27 cellular contexts compared by ENCODE assay signal in genomic region chr12:2456122-2456812, GRCh38.
"Had no signal": no experiment of that assay in that cellular context is flagged by ENCODE, and none has a peak within 500 bp of the region (broad histone marks: within the 10 kb centered on the region; RNA-seq: fewer than 3 reads in every experiment).

No MANE protein-coding gene starts in this region.

- H3K4me3 Mint-ChIP-seq: dendritic cell treated with granulocyte-macrophage colony-stimulating factor and Interleukin-4, amounts not matched to agents 40 ng/mL and 50 ng/mL, for 4 days; effector memory CD8-positive, alpha-beta T cell; natural killer cell treated with Interleukin-12 subunit alpha and Interleukin-12 subunit beta and Interleukin-15 and Interleukin-18, amount 100 ng/mL, for 72 hours; neural progenitor cell; stimulated activated memory B cell treated with anti-CD40 and anti-IgM and Interleukin-4, amounts not matched to agents 10 μg/mL and 1 μg/mL and 100 μg/mL, for 72 hours; stimulated activated naive CD8-positive, alpha-beta T cell treated with anti-CD3 and anti-CD28 coated beads, Interleukin-15, Interleukin-2, amounts not matched to agents 100 ng/mL and 50 ng/mL, for 24 hours had no signal

- H3K27me3 ChIP-seq: esophagus squamous epithelium, gastroesophageal sphincter, hepatocyte, neural progenitor cell, right lobe of liver, spleen, vagina had no signal

- H3K36me3 ChIP-seq: esophagus squamous epithelium, neural progenitor cell, right lobe of liver, spleen, vagina had no signal

- DNase-seq: cerebellar nuclear complex; effector memory CD8-positive, alpha-beta T cell; esophagus squamous epithelium; foreskin fibroblast; glutamatergic neuron; kidney; left cardiac atrium; mesenchymal stem cell; midbrain; occipital lobe; right lobe of liver; spleen; stimulated activated CD4-positive, alpha-beta T cell treated with anti-CD3 and anti-CD28 coated beads, Interleukin-15, amount 100 ng/mL, for 24 hours; stimulated activated CD4-positive, alpha-beta T cell treated with anti-CD3 and anti-CD28 coated beads, Interleukin-1b, Interleukin-23, amount 100 ng/mL, for 48 hours; stimulated activated CD4-positive, alpha-beta T cell treated with anti-CD3 and anti-CD28 coated beads, Interleukin-4, amount 100 ng/mL, for 24 hours; trophoblast cell had no signal

- H3K36me3 Mint-ChIP-seq: natural killer cell treated with Interleukin-12 subunit alpha and Interleukin-12 subunit beta and Interleukin-15 and Interleukin-18, amount 100 ng/mL, for 72 hours; neural progenitor cell; stimulated activated memory B cell treated with anti-CD40 and anti-IgM and Interleukin-4, amounts not matched to agents 10 μg/mL and 1 μg/mL and 100 μg/mL, for 72 hours had no signal

- H3K4me1 Mint-ChIP-seq: stimulated activated memory B cell treated with anti-CD40 and anti-IgM and Interleukin-4, amounts not matched to agents 10 μg/mL and 1 μg/mL and 100 μg/mL, for 72 hours had no signal

- H3K27ac Mint-ChIP-seq: dendritic cell treated with granulocyte-macrophage colony-stimulating factor and Interleukin-4, amounts not matched to agents 40 ng/mL and 50 ng/mL, for 4 days; effector memory CD8-positive, alpha-beta T cell; natural killer cell treated with Interleukin-12 subunit alpha and Interleukin-12 subunit beta and Interleukin-15 and Interleukin-18, amount 100 ng/mL, for 72 hours; neural progenitor cell; stimulated activated memory B cell treated with anti-CD40 and anti-IgM and Interleukin-4, amounts not matched to agents 10 μg/mL and 1 μg/mL and 100 μg/mL, for 72 hours; stimulated activated naive CD8-positive, alpha-beta T cell treated with anti-CD3 and anti-CD28 coated beads, Interleukin-15, Interleukin-2, amounts not matched to agents 100 ng/mL and 50 ng/mL, for 24 hours had no signal

- H3K4me1 ChIP-seq: esophagus squamous epithelium, parathyroid adenoma, prostate gland, right lobe of liver, vagina had no signal

- H3K27ac ChIP-seq: esophagus squamous epithelium, hepatocyte, neural progenitor cell, prostate gland, right lobe of liver, thoracic aorta, vagina had no signal

- ATAC-seq: effector memory CD8-positive, alpha-beta T cell; gastroesophageal sphincter; left cardiac atrium; right lobe of liver; stimulated activated memory B cell treated with anti-CD40 and anti-IgM and Interleukin-4, amounts not matched to agents 10 μg/mL and 1 μg/mL and 100 μg/mL, for 72 hours had no signal

- H3K9ac ChIP-seq: neural progenitor cell, parathyroid adenoma had no signal

- H3K4me3 ChIP-seq: esophagus squamous epithelium, gastroesophageal sphincter, hepatocyte, neural progenitor cell, prostate gland, right lobe of liver, spleen, thoracic aorta, vagina had no signal

- H3K27me3 Mint-ChIP-seq: dendritic cell treated with granulocyte-macrophage colony-stimulating factor and Interleukin-4, amounts not matched to agents 40 ng/mL and 50 ng/mL, for 4 days; effector memory CD8-positive, alpha-beta T cell; natural killer cell treated with Interleukin-12 subunit alpha and Interleukin-12 subunit beta and Interleukin-15 and Interleukin-18, amount 100 ng/mL, for 72 hours; stimulated activated memory B cell treated with anti-CD40 and anti-IgM and Interleukin-4, amounts not matched to agents 10 μg/mL and 1 μg/mL and 100 μg/mL, for 72 hours; stimulated activated naive CD8-positive, alpha-beta T cell treated with anti-CD3 and anti-CD28 coated beads, Interleukin-15, Interleukin-2, amounts not matched to agents 100 ng/mL and 50 ng/mL, for 24 hours had no signal

- H3K9me3 Mint-ChIP-seq: dendritic cell treated with granulocyte-macrophage colony-stimulating factor and Interleukin-4, amounts not matched to agents 40 ng/mL and 50 ng/mL, for 4 days; effector memory CD8-positive, alpha-beta T cell; natural killer cell treated with Interleukin-12 subunit alpha and Interleukin-12 subunit beta and Interleukin-15 and Interleukin-18, amount 100 ng/mL, for 72 hours; neural progenitor cell; stimulated activated memory B cell treated with anti-CD40 and anti-IgM and Interleukin-4, amounts not matched to agents 10 μg/mL and 1 μg/mL and 100 μg/mL, for 72 hours; stimulated activated naive CD8-positive, alpha-beta T cell treated with anti-CD3 and anti-CD28 coated beads, Interleukin-15, Interleukin-2, amounts not matched to agents 100 ng/mL and 50 ng/mL, for 24 hours had no signal

- H3K9me3 ChIP-seq: esophagus squamous epithelium, gastroesophageal sphincter, prostate gland, right lobe of liver, spleen, thoracic aorta, vagina had no signal
